In genomic region chr4:3508542-3508941, GRCh38 we compare ENCODE assay signal across 34 cellular contexts. TPM values are rescaled to one million over a fixed set of nuclear protein-coding genes. Genes with fewer than 3 reads are reported as not detected.
"Had no signal": no experiment of that assay in that cellular context is flagged by ENCODE, and none has a peak within 500 bp of the region (broad histone marks: within the 10 kb centered on the region; RNA-seq: fewer than 3 reads in every experiment).

No MANE protein-coding gene starts in this region.

- H3K9me3 ChIP-seq: Peyer's patch had no signal

- H3K27ac ChIP-seq: Peyer's patch, WERI-Rb-1 had no signal

- H3K27me3 Mint-ChIP-seq: activated CD4-positive, alpha-beta memory T cell treated with anti-CD3 and anti-CD28 coated beads, Interleukin-2, amount 10 ng/mL, durations not matched to agents 7 days and 5 days; activated CD8-positive, alpha-beta memory T cell treated with anti-CD3 and anti-CD28 coated beads, Interleukin-2, amount 10 ng/mL, durations not matched to agents 7 days and 5 days; activated naive CD4-positive, alpha-beta T cell treated with anti-CD3 and anti-CD28 coated beads, Interleukin-2, amount 10 ng/mL, durations not matched to agents 7 days and 5 days; activated naive CD8-positive, alpha-beta T cell; activated naive CD8-positive, alpha-beta T cell treated with anti-CD3 and anti-CD28 coated beads, Interleukin-2, amount 50 U/mL, for 24 hours; brain; T-cell had no signal

- H3K27ac Mint-ChIP-seq: activated CD4-positive, alpha-beta memory T cell treated with anti-CD3 and anti-CD28 coated beads, Interleukin-2, amount 10 ng/mL, durations not matched to agents 7 days and 5 days; activated CD8-positive, alpha-beta memory T cell treated with anti-CD3 and anti-CD28 coated beads, Interleukin-2, amount 10 ng/mL, durations not matched to agents 7 days and 5 days; activated naive CD4-positive, alpha-beta T cell treated with anti-CD3 and anti-CD28 coated beads, Interleukin-2, amount 10 ng/mL, durations not matched to agents 7 days and 5 days; activated naive CD8-positive, alpha-beta T cell; activated naive CD8-positive, alpha-beta T cell treated with anti-CD3 and anti-CD28 coated beads, Interleukin-2, amount 50 U/mL, for 24 hours; brain; T-cell had no signal

- H3K4me1 Mint-ChIP-seq: brain had no signal

- H3K4me1 ChIP-seq: Peyer's patch had no signal

- ATAC-seq: activated CD8-positive, alpha-beta memory T cell treated with anti-CD3 and anti-CD28 coated beads, Interleukin-2, amount 10 ng/mL, durations not matched to agents 7 days and 5 days; activated naive CD8-positive, alpha-beta T cell treated with anti-CD3 and anti-CD28 coated beads, Interleukin-2, amount 50 U/mL, for 24 hours; PC-3; SK-N-SH treated with all-trans-retinoic acid at 6 μM for 48 hours; T-cell had no signal

- H3K4me3 Mint-ChIP-seq: activated CD4-positive, alpha-beta memory T cell treated with anti-CD3 and anti-CD28 coated beads, Interleukin-2, amount 10 ng/mL, durations not matched to agents 7 days and 5 days; activated CD8-positive, alpha-beta memory T cell treated with anti-CD3 and anti-CD28 coated beads, Interleukin-2, amount 10 ng/mL, durations not matched to agents 7 days and 5 days; activated naive CD4-positive, alpha-beta T cell treated with anti-CD3 and anti-CD28 coated beads, Interleukin-2, amount 10 ng/mL, durations not matched to agents 7 days and 5 days; activated naive CD8-positive, alpha-beta T cell; activated naive CD8-positive, alpha-beta T cell treated with anti-CD3 and anti-CD28 coated beads, Interleukin-2, amount 50 U/mL, for 24 hours; brain; T-cell had no signal

- H3K4me3 ChIP-seq: Peyer's patch had no signal

- H3K9me3 Mint-ChIP-seq: activated CD4-positive, alpha-beta memory T cell treated with anti-CD3 and anti-CD28 coated beads, Interleukin-2, amount 10 ng/mL, durations not matched to agents 7 days and 5 days; activated naive CD4-positive, alpha-beta T cell treated with anti-CD3 and anti-CD28 coated beads, Interleukin-2, amount 10 ng/mL, durations not matched to agents 7 days and 5 days; activated naive CD8-positive, alpha-beta T cell treated with anti-CD3 and anti-CD28 coated beads, Interleukin-2, amount 50 U/mL, for 24 hours; brain; T-cell had no signal

- H3K27me3 ChIP-seq: Peyer's patch had no signal

- DNase-seq: activated CD4-positive, alpha-beta memory T cell treated with anti-CD3 and anti-CD28 coated beads, Interleukin-2, amount 10 ng/mL, durations not matched to agents 7 days and 5 days; activated CD4-positive, alpha-beta T cell treated with anti-CD3 and anti-CD28 coated beads for 1 hour; activated CD4-positive, alpha-beta T cell treated with anti-CD3 and anti-CD28 coated beads for 48 hours; activated CD4-positive, CD25-positive, alpha-beta regulatory T cell; activated CD8-positive, alpha-beta memory T cell treated with anti-CD3 and anti-CD28 coated beads for 24 hours; activated CD8-positive, alpha-beta memory T cell treated with anti-CD3 and anti-CD28 coated beads, Interleukin-2, amount 10 ng/mL, durations not matched to agents 7 days and 5 days; activated CD8-positive, alpha-beta memory T cell treated with anti-CD3 and anti-CD28 coated beads, Interleukin-2, amount 50 U/mL, for 48 hours; activated effector memory CD4-positive, alpha-beta T cell treated with Interleukin-2 at 50 U/mL for 16 hours; activated naive CD4-positive, alpha-beta T cell treated with anti-CD3 and anti-CD28 coated beads, Interleukin-2, amount 10 ng/mL, durations not matched to agents 7 days and 5 days; activated naive CD8-positive, alpha-beta T cell treated with anti-CD3 and anti-CD28 coated beads, Interleukin-2, amount 50 U/mL, for 24 hours; activated T-cell treated with anti-CD3 and anti-CD28 coated beads, Interleukin-2, amount 50 U/mL, for 48 hours; anterior cingulate cortex; caudate nucleus; cerebellar nuclear complex; KG1; NCI-H1105; NCI-H1417 treated with DMSO at 0.1 percent for 48 hours; NCI-H187 treated with DMSO at 0.1 percent for 48 hours; NCI-H2081; NCI-H226; NCI-H524 treated with DMSO at 0.1 percent for 48 hours; NK-92 treated with Interleukin-12 subunit alpha and Interleukin-12 subunit beta, amount 100 ng/mL, for 24 hours; PC-3; Peyer's patch; RPMI8226; SIG-M5; T-cell; T-helper 2 cell; T-helper 9 cell; WERI-Rb-1 had no signal

RNA-seq across cellular contexts. Expression of gene DOK7, which starts 45.4 kb away (rescaled TPM):
- total RNA-seq: activated CD4-positive, alpha-beta memory T cell treated with anti-CD3 and anti-CD28 coated beads, Interleukin-2, amount 10 ng/mL, durations not matched to agents 7 days and 5 days; activated CD8-positive, alpha-beta memory T cell treated with anti-CD3 and anti-CD28 coated beads, Interleukin-2, amount 10 ng/mL, durations not matched to agents 7 days and 5 days; SK-MEL-5 had no signal
